ENCODE assay signal across 32 cellular contexts in the genomic region with DNA sequence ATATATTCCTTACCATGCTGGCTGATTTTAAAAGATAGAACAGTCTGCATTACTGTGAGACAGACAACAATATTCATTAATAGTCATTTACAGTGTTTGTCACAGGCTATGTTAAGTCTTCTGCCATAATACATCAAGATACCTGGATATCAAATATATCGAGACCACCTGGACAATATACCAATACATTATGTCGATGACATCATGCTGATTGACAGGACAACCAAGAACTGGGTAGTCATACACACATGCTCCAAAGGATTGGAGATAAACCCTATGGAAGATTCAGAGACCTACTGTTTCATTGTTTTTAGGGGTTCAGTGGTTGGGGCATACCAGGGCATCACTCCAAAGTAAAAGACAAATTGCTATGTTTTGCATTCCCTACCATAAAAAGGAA.
"Had no signal": no experiment of that assay in that cellular context is flagged by ENCODE, and none has a peak within 500 bp of the region (broad histone marks: within the 10 kb centered on the region; RNA-seq: fewer than 3 reads in every experiment).

No MANE protein-coding gene starts in this region.

- H3K4me1 Mint-ChIP-seq: nephron progenitor cell, neural crest cell had no signal

- H3K27me3 Mint-ChIP-seq: naive thymus-derived CD8-positive, alpha-beta T cell; natural killer cell treated with Interleukin-12 subunit alpha and Interleukin-12 subunit beta and Interleukin-15 and Interleukin-18, amount 100 ng/mL, for 72 hours; progenitor cell of endocrine pancreas; stimulated activated memory B cell treated with anti-CD40 and anti-IgM and Interleukin-4, amounts not matched to agents 10 μg/mL and 1 μg/mL and 100 μg/mL, for 72 hours; stimulated activated naive CD8-positive, alpha-beta T cell treated with anti-CD3 and anti-CD28 coated beads, Interleukin-15, amount 100 ng/mL, for 72 hours; type B pancreatic cell had no signal

- H3K9ac ChIP-seq: parathyroid adenoma had no signal

- H3K27ac ChIP-seq: ovary, parathyroid adenoma, psoas muscle, skin epidermis, suprapubic skin, testis, tibial artery, transverse colon, upper lobe of right lung, vagina had no signal

- H2AFZ ChIP-seq: parathyroid adenoma had no signal

- H3K4me3 Mint-ChIP-seq: naive thymus-derived CD8-positive, alpha-beta T cell; natural killer cell treated with Interleukin-12 subunit alpha and Interleukin-12 subunit beta and Interleukin-15 and Interleukin-18, amount 100 ng/mL, for 72 hours; nephron progenitor cell; neural crest cell; stimulated activated memory B cell treated with anti-CD40 and anti-IgM and Interleukin-4, amounts not matched to agents 10 μg/mL and 1 μg/mL and 100 μg/mL, for 72 hours; stimulated activated naive CD8-positive, alpha-beta T cell treated with anti-CD3 and anti-CD28 coated beads, Interleukin-15, amount 100 ng/mL, for 72 hours; type B pancreatic cell had no signal

- H3K79me2 ChIP-seq: parathyroid adenoma had no signal

- H3K4me2 ChIP-seq: smooth muscle cell had no signal

- H3K4me1 ChIP-seq: parathyroid adenoma, psoas muscle, spleen, suprapubic skin, testis, tibial artery, upper lobe of right lung, vagina had no signal

- H3K4me3 ChIP-seq: ovary, psoas muscle, skin epidermis, smooth muscle cell, spleen, suprapubic skin, testis, tibial artery, transverse colon, upper lobe of right lung, vagina had no signal

- H3K9me3 ChIP-seq: ovary, psoas muscle, suprapubic skin, testis, tibial artery, transverse colon, upper lobe of right lung, vagina had no signal

- ATAC-seq: naive thymus-derived CD8-positive, alpha-beta T cell; natural killer cell treated with Interleukin-12 subunit alpha and Interleukin-12 subunit beta and Interleukin-15 and Interleukin-18, amount 100 ng/mL, for 72 hours; psoas muscle; right cardiac atrium; sciatic nerve; stimulated activated memory B cell treated with anti-CD40 and anti-IgM and Interleukin-4, amounts not matched to agents 10 μg/mL and 1 μg/mL and 100 μg/mL, for 72 hours; stimulated activated naive CD8-positive, alpha-beta T cell treated with anti-CD3 and anti-CD28 coated beads, Interleukin-15, amount 100 ng/mL, for 72 hours; stimulated activated naive CD8-positive, alpha-beta T cell treated with anti-CD3 and anti-CD28 coated beads, Interleukin-15, Interleukin-2, amounts not matched to agents 100 U/mL and 50 U/mL, for 24 hours; upper lobe of right lung had no signal

- H3K36me3 Mint-ChIP-seq: natural killer cell treated with Interleukin-12 subunit alpha and Interleukin-12 subunit beta and Interleukin-15 and Interleukin-18, amount 100 ng/mL, for 72 hours; type B pancreatic cell had no signal

- H3K36me3 ChIP-seq: ovary, spleen, suprapubic skin, tibial artery, transverse colon, upper lobe of right lung, vagina had no signal

- H3K27ac Mint-ChIP-seq: nephron progenitor cell; progenitor cell of endocrine pancreas; stimulated activated memory B cell treated with anti-CD40 and anti-IgM and Interleukin-4, amounts not matched to agents 10 μg/mL and 1 μg/mL and 100 μg/mL, for 72 hours; type B pancreatic cell had no signal

- H3K9me3 Mint-ChIP-seq: natural killer cell treated with Interleukin-12 subunit alpha and Interleukin-12 subunit beta and Interleukin-15 and Interleukin-18, amount 100 ng/mL, for 72 hours; type B pancreatic cell had no signal

- H3K27me3 ChIP-seq: ovary, spleen, suprapubic skin, testis, tibial artery, transverse colon, upper lobe of right lung, vagina had no signal

- DNase-seq: naive thymus-derived CD8-positive, alpha-beta T cell; nephron progenitor cell; occipital lobe; ovary; posterior cingulate gyrus; psoas muscle; right cardiac atrium; spleen; stimulated activated CD4-positive, alpha-beta T cell treated with anti-CD3 and anti-CD28 coated beads, Interleukin-12 subunit alpha, Interleukin-12 subunit beta, amount 100 ng/mL, for 4 hours; stimulated activated CD4-positive, alpha-beta T cell treated with anti-CD3 and anti-CD28 coated beads, Interleukin-1b, Interleukin-23, amount 100 ng/mL, for 48 hours; stimulated activated CD4-positive, alpha-beta T cell treated with anti-CD3 and anti-CD28 coated beads, Interleukin-4, amount 100 ng/mL, for 1 hour; stimulated activated CD4-positive, alpha-beta T cell treated with anti-CD3 and anti-CD28 coated beads, Interleukin-4, amount 100 ng/mL, for 4 hours; stimulated activated CD8-positive, alpha-beta memory T cell treated with anti-CD3 and anti-CD28 coated beads, Interleukin-4, amount 100 ng/mL, for 48 hours; stimulated activated naive CD4-positive, alpha-beta T cell; stimulated activated naive CD8-positive, alpha-beta T cell treated with anti-CD3 and anti-CD28 coated beads, Interleukin-15, amount 100 ng/mL, for 72 hours; stimulated activated naive CD8-positive, alpha-beta T cell treated with anti-CD3 and anti-CD28 coated beads, Interleukin-15, Interleukin-2, amounts not matched to agents 100 U/mL and 50 U/mL, for 24 hours; substantia nigra; testis; tibial artery; transverse colon; upper lobe of right lung had no signal
